18 cellular contexts compared by ENCODE assay signal in genomic region chr15:63811942-63812341, GRCh38. TPM values are rescaled to one million over a fixed set of nuclear protein-coding genes. Genes with fewer than 3 reads are reported as not detected.
DNase-seq lines count a peak whose midpoint lies in the region; TF ChIP-seq lines count a peak whose summit lies in the region.
"Had no signal": no experiment of that assay in that cellular context is flagged by ENCODE, and none has a peak within 500 bp of the region (broad histone marks: within the 10 kb centered on the region; RNA-seq: fewer than 3 reads in every experiment).

No MANE protein-coding gene starts in this region.

- DNase-seq in SK-N-DZ (ENCODE audit: low spot score) (peak; percentile 39), endothelial cell (ENCODE audit: low spot score) (no peak), mesothelial cell of epicardium (ENCODE audit: low spot score in 2 of 2, unreplicated experiment in 2 of 2) (no peak), NCI-H2081 (lab: John Stamatoyannopoulos, UW) (no peak), HuH-7 (ENCODE audit: low spot score) (no peak), NCI-H128 (lab: John Stamatoyannopoulos, UW; ENCODE audit: unreplicated experiment) (no peak)
- no peak for DNase-seq in stimulated activated naive CD4-positive, alpha-beta T cell treated with Interleukin-2 at 50 U/mL for 16 hours (lab: John Stamatoyannopoulos, UW)
- DNase-seq: ACHN; Caco-2; CD4-positive, alpha-beta memory T cell; Karpas-422; MV-4-11; NCI-H1105 treated with DMSO at 0.1 percent for 48 hours; NCI-H1694; NCI-H446; NCI-H526; Peyer's patch had no signal

- peaks cover 9% of the 10 kb centered on the region for H3K36me3 Mint-ChIP-seq in endothelial cell (ENCODE audit: low read depth, unreplicated experiment)
- peaks cover 2% of the 10 kb centered on the region for H3K36me3 Mint-ChIP-seq in mesothelial cell of epicardium

- H3K27me3 Mint-ChIP-seq in endothelial cell (ENCODE audit: unreplicated experiment) (peaks cover 3% of the 10 kb centered on the region), mesothelial cell of epicardium (ENCODE audit: low read depth) (no peaks in the 10 kb centered on the region)
- H3K27me3 Mint-ChIP-seq: CD4-positive, alpha-beta memory T cell; IgD-negative memory B cell had no signal

- H3K27ac Mint-ChIP-seq in endothelial cell (ENCODE audit: unreplicated experiment) (peak overlapping the region; percentile 92), mesothelial cell of epicardium (peak overlapping the region; percentile 7)
- H3K27ac Mint-ChIP-seq: CD4-positive, alpha-beta memory T cell had no signal

- H3K4me1 Mint-ChIP-seq in endothelial cell (ENCODE audit: unreplicated experiment) (peaks cover 56% of the 10 kb centered on the region), mesothelial cell of epicardium (peaks cover 17% of the 10 kb centered on the region)

- TF ChIP-seq CTCF in endothelial cell (IDR thresholded peaks at IDR 0.05; ENCODE audit: unreplicated experiment) = no peak
- TF ChIP-seq CTCF in mesothelial cell of epicardium (IDR thresholded peaks at IDR 0.05; ENCODE audit: unreplicated experiment) = no peak

- H3K4me3 Mint-ChIP-seq in endothelial cell (ENCODE audit: unreplicated experiment) (no peak overlapping the region), mesothelial cell of epicardium (no peak overlapping the region)
- H3K4me3 Mint-ChIP-seq: IgD-negative memory B cell had no signal

- no peaks in the 10 kb centered on the region for H3K9me3 Mint-ChIP-seq in endothelial cell (ENCODE audit: unreplicated experiment)
- H3K9me3 Mint-ChIP-seq in mesothelial cell of epicardium = peaks cover 6% of the 10 kb centered on the region
- H3K9me3 Mint-ChIP-seq: CD4-positive, alpha-beta memory T cell; IgD-negative memory B cell had no signal

RNA-seq across cellular contexts. Expression of gene HERC1, which starts 21.8 kb away (rescaled TPM):
- polyA plus RNA-seq in SK-N-DZ (2014; cell fraction: cytosol; rRNA removed) = 60.9 and 63.2 TPM in 2 replicates
- 47.2 and 59.9 TPM in 2 replicates for polyA plus RNA-seq in SK-N-DZ (2014; cell fraction: nucleus; rRNA removed)
- total RNA-seq in endothelial cell (ENCODE audit: unreplicated experiment) (125 TPM), mesothelial cell of epicardium (73.1 to 75.5 TPM (median 74.9 TPM) in 3 replicates)
